In genomic region chr1:154870117-154870571, GRCh38 we compare ENCODE assay signal across 8 cellular contexts. TPM values are rescaled to one million over a fixed set of nuclear protein-coding genes. Genes with fewer than 3 reads are reported as not detected.
DNase-seq lines count a peak whose midpoint lies in the region; ATAC-seq and TF ChIP-seq lines count a peak whose summit lies in the region.

Gene KCNN3 (minus strand): TSS chr1:154870281. CDS start chr1:154869964, 317 bp downstream.

- DNase-seq in DMS79 (lab: John Stamatoyannopoulos, UW) (peak; percentile 88), Karpas-422 (peak; percentile 98), RPMI7951 (ENCODE audit: low read depth) (peak; percentile 87), foreskin fibroblast (peak; percentile 73 to 91), neural progenitor cell (ENCODE audit: low spot score) (peak; percentile 98), stromal cell of bone marrow (ENCODE audit: low read depth) (peak; percentile 80)
- DNase-seq in activated effector memory CD4-positive, alpha-beta T cell treated with Interleukin-2 at 50 U/mL for 16 hours, result peak; percentile 65

- peak within 1 kb of the TSS; percentile 88 for H3K4me3 Mint-ChIP-seq in neural progenitor cell

- no peak for TF ChIP-seq CTCF in foreskin fibroblast (IDR thresholded peaks at IDR 0.05; ENCODE audit: low read depth, low read length)
- TF ChIP-seq CTCF in neural progenitor cell (IDR thresholded peaks at IDR 0.05), result no peak

- H3F3A ChIP-seq in neural progenitor cell (ENCODE audit: low read depth), result peaks cover 15% of the 10 kb centered on the region

- H3K79me2 ChIP-seq in Karpas-422 (ENCODE audit: low read length), result no peaks in the 10 kb centered on the region
- no peaks in the 10 kb centered on the region for H3K79me2 ChIP-seq in neural progenitor cell (ENCODE audit: low read depth)

- H3K9me3 ChIP-seq in Karpas-422 (ENCODE audit: low read length), result no peaks in the 10 kb centered on the region
- no peaks in the 10 kb centered on the region for H3K9me3 ChIP-seq in neural progenitor cell (ENCODE audit: low read depth)

- peak within 1 kb of the TSS; percentile 69 for H3K4me2 ChIP-seq in Karpas-422 (ENCODE audit: low read depth, low read length, poor library complexity, severe bottlenecking)
- peak within 1 kb of the TSS; percentile 82 for H3K4me2 ChIP-seq in neural progenitor cell

- H3K4me1 Mint-ChIP-seq in neural progenitor cell, result peaks cover 45% of the 10 kb centered on the region

- peak within 1 kb of the TSS; percentile 62 for H3K9ac ChIP-seq in Karpas-422 (ENCODE audit: low read length)
- no peak within 1 kb of the TSS for H3K9ac ChIP-seq in neural progenitor cell

- H3K4me3 ChIP-seq in Karpas-422 (ENCODE audit: low read length), result peak within 1 kb of the TSS; percentile 61
- peak within 1 kb of the TSS in 1 of 2 donors; percentile 33 for H3K4me3 ChIP-seq in foreskin fibroblast (ENCODE audit: low read depth in 1 of 2, low read length in 2 of 2)
- H3K4me3 ChIP-seq in neural progenitor cell, result peak within 1 kb of the TSS; percentile 44

- H3K36me3 ChIP-seq in Karpas-422 (ENCODE audit: insufficient read depth, low read length), result no peaks in the 10 kb centered on the region
- H3K36me3 ChIP-seq in neural progenitor cell, result no peaks in the 10 kb centered on the region

- no peaks in the 10 kb centered on the region for H3K9me2 ChIP-seq in Karpas-422 (replicated peaks; ENCODE audit: insufficient read depth, low read length)

- H3K27me3 ChIP-seq in Karpas-422 (ENCODE audit: low read length), result no peaks in the 10 kb centered on the region
- H3K27me3 ChIP-seq in neural progenitor cell, result no peaks in the 10 kb centered on the region

- peak; percentile 85 for ATAC-seq in GM21786 (IDR thresholded peaks at IDR 0.05; ENCODE audit: unreplicated experiment)

- H2AFZ ChIP-seq in Karpas-422 (ENCODE audit: low read length) (peak within 1 kb of the TSS; percentile 46; the same call in 1 of the 2 replicates), neural progenitor cell (replicated peaks) (peak within 1 kb of the TSS; percentile 80)

- H3K9me3 Mint-ChIP-seq in neural progenitor cell, result no peaks in the 10 kb centered on the region

- H3K36me3 Mint-ChIP-seq in neural progenitor cell, result no peaks in the 10 kb centered on the region

- 0 out of 2 replicates have a peak within 1 kb of the TSS, but pooled peaks have one; percentile 23 for H3K27ac ChIP-seq in Karpas-422 (ENCODE audit: low read length)
- H3K27ac ChIP-seq in neural progenitor cell, result no peak within 1 kb of the TSS

- H3K4me1 ChIP-seq in Karpas-422 (ENCODE audit: low read length) (peaks cover 53% of the 10 kb centered on the region), neural progenitor cell (peaks cover 34% of the 10 kb centered on the region)

- peaks cover 7% of the 10 kb centered on the region for H3K27me3 Mint-ChIP-seq in neural progenitor cell (ENCODE audit: insufficient read depth, low read depth)

- no peaks in the 10 kb centered on the region for H4K20me1 ChIP-seq in Karpas-422 (ENCODE audit: insufficient read depth, low read depth, low read length)
- H4K20me1 ChIP-seq in neural progenitor cell (ENCODE audit: low read depth), result peaks cover 21% of the 10 kb centered on the region

- H3K27ac Mint-ChIP-seq in neural progenitor cell, result peak within 1 kb of the TSS; percentile 92

RNA-seq across cellular contexts. Expression of gene KCNN3, which starts in this region (rescaled TPM):
- total RNA-seq in Karpas-422 (2014; rRNA removed; shearing (Covaris generic); ENCODE audit: low replicate concordance), result 50.0 and 68.2 TPM in 2 replicates
- total RNA-seq in RPMI7951 (2014; rRNA removed; shearing (Covaris generic)), result 0.29 and 0.72 TPM in 2 replicates
- 4.3 and 4.7 TPM in 2 replicates for total RNA-seq in neural progenitor cell (ENCODE audit: low replicate concordance)

Comparison
In these comparisons a context has a peak if more than half of its experiments do, and no peak if none do; other contexts are left out.
1. Peak in DNase-seq in RPMI7951; RNA of the gene not detected or under 1 TPM.